1 cellular context compared by ENCODE assay signal in genomic region chr2:178194600-178195389, GRCh38.
A peak's percentile ranks its signal among the peaks of the same experiment; 100 is the strongest.
TF ChIP-seq lines count a peak whose summit lies in the region.

No MANE protein-coding gene starts in this region.

TF ChIP-seq in K562, 482 proteins besides CTCF, POLR2A, EP300 and RAD21 (continued from another document and continues in another):
- TF ChIP-seq ZBTB49 (CRISPR knock-in tag; IDR thresholded peaks at IDR 0.05; ENCODE audit: borderline replicate concordance): 0 out of 2 replicates have a peak, but pooled peaks have one; percentile 16
- no peak for TF ChIP-seq SMAD2 (IDR thresholded peaks at IDR 0.05; ENCODE audit: low read depth, low read length)
- peak; percentile 9; the same call in 1 of the 2 replicates for TF ChIP-seq ATF3 (IDR thresholded peaks at IDR 0.05)
- TF ChIP-seq ATF3 (CRISPR knock-in tag; conservative IDR thresholded peaks at IDR 0.05): no peak
- 0 out of 2 replicates have a peak, but pooled peaks have one; percentile 69 for TF ChIP-seq ZBTB33 (CRISPR knock-in tag; IDR thresholded peaks at IDR 0.05)
- TF ChIP-seq E2F5 (CRISPR knock-in tag; IDR thresholded peaks at IDR 0.05): peak; percentile 48; the same call in 1 of the 2 replicates
- TF ChIP-seq GABPB1 (CRISPR knock-in tag; IDR thresholded peaks at IDR 0.05): peak; percentile 45; the same call in 1 of the 2 replicates
- peak; percentile 61 for TF ChIP-seq TFAP4 (CRISPR knock-in tag; IDR thresholded peaks at IDR 0.05; ENCODE audit: borderline replicate concordance)
- peak; percentile 34; the same call in 1 of the 2 replicates for TF ChIP-seq SMAD4 (CRISPR knock-in tag; conservative IDR thresholded peaks at IDR 0.05)
- TF ChIP-seq MAX (CRISPR knock-in tag; IDR thresholded peaks at IDR 0.05): peak; percentile 13
- TF ChIP-seq KDM1A (IDR thresholded peaks at IDR 0.05): 0 out of 4 replicates have a peak, but pooled peaks of 1 of the 2 experiments have one; percentile 7
- peak; percentile 16; the same call in 1 of the 2 replicates for TF ChIP-seq HNRNPL (IDR thresholded peaks at IDR 0.05; ENCODE audit: low read depth, low read length)
- 0 out of 2 replicates have a peak, but pooled peaks have one; percentile 40 for TF ChIP-seq RB1 (IDR thresholded peaks at IDR 0.05; ENCODE audit: low read depth)
- peak; percentile 61 for TF ChIP-seq POLR2G (IDR thresholded peaks at IDR 0.05; ENCODE audit: low read depth, low read length)
- no peak for TF ChIP-seq JUN (IDR thresholded peaks at IDR 0.05; ENCODE audit: borderline replicate concordance, low read depth, low read length)
- TF ChIP-seq JUN (CRISPR knock-in tag; IDR thresholded peaks at IDR 0.05; ENCODE audit: borderline replicate concordance): 0 out of 2 replicates have a peak, but pooled peaks have one; percentile 1
- peak in 1 of 3 experiments; percentile 5 for TF ChIP-seq YY1 (IDR thresholded peaks at IDR 0.05; ENCODE audit: borderline replicate concordance in 1 of 3, control insufficient read depth in 1 of 3, extremely low read depth in 1 of 3, insufficient read depth in 3 of 3, insufficient read length in 1 of 3, insufficient replicate concordance in 2 of 3, low read depth in 1 of 3, low read length in 2 of 3)
- peak; percentile 16 for TF ChIP-seq HMGN3 (IDR thresholded peaks at IDR 0.05; ENCODE audit: borderline replicate concordance, extremely low read depth, insufficient read length, low read depth, low read length)
- peak; percentile 57 for TF ChIP-seq CEBPG (CRISPR knock-in tag; IDR thresholded peaks at IDR 0.05)
- TF ChIP-seq CEBPG (tag; conservative IDR thresholded peaks at IDR 0.05 in 1 of 2, IDR thresholded peaks at IDR 0.05 in 1 of 2): no peak; a peak in 1 of 4 replicates
- TF ChIP-seq ZFX (CRISPR knock-in tag; IDR thresholded peaks at IDR 0.05): peak; percentile 71; the same call in 1 of the 2 replicates
- TF ChIP-seq TBL1XR1 (IDR thresholded peaks at IDR 0.05; ENCODE audit: low read length in 2 of 2): no peak
- peak; percentile 25; the same call in 1 of the 2 replicates for TF ChIP-seq XRCC5 (IDR thresholded peaks at IDR 0.05; ENCODE audit: low read depth, low read length)
- peak; percentile 41; the same call in 1 of the 2 replicates for TF ChIP-seq ATF4 (CRISPR knock-in tag; IDR thresholded peaks at IDR 0.05)
- peak; percentile 50; the same call in 1 of the 2 replicates for TF ChIP-seq ELK1 (CRISPR knock-in tag; IDR thresholded peaks at IDR 0.05)
- TF ChIP-seq E2F6 (IDR thresholded peaks at IDR 0.05; ENCODE audit: borderline replicate concordance in 1 of 2, extremely low read depth in 1 of 2, insufficient read depth in 1 of 2, insufficient read length in 1 of 2, low read depth in 1 of 2, low read length in 1 of 2, poor library complexity in 1 of 2, severe bottlenecking in 1 of 2): peak in 1 of 2 experiments; percentile 19
- peak; percentile 60 for TF ChIP-seq KDM5B (IDR thresholded peaks at IDR 0.05; ENCODE audit: insufficient replicate concordance, low read depth, low read length)
- TF ChIP-seq ZFP91 (CRISPR knock-in tag; IDR thresholded peaks at IDR 0.05): peak; percentile 37; the same call in 1 of the 2 replicates
- TF ChIP-seq FOSL1 (tag; conservative IDR thresholded peaks at IDR 0.05): 0 out of 2 replicates have a peak, but pooled peaks have one; percentile 8
- no peak for TF ChIP-seq CSDE1 (IDR thresholded peaks at IDR 0.05)
- no peak for TF ChIP-seq ID3 (CRISPR knock-in tag; IDR thresholded peaks at IDR 0.05)
- peak; percentile 56; the same call in 1 of the 2 replicates for TF ChIP-seq ID3 (tag; IDR thresholded peaks at IDR 0.05)
- TF ChIP-seq RBBP5 (IDR thresholded peaks at IDR 0.05; ENCODE audit: borderline replicate concordance, insufficient read depth, low read length, poor library complexity, severe bottlenecking): peak; percentile 73
- TF ChIP-seq ZNF282 (CRISPR knock-in tag; IDR thresholded peaks at IDR 0.05): peak; percentile 31; the same call in 1 of the 2 replicates
- peak; percentile 15 for TF ChIP-seq CXXC5 (CRISPR knock-in tag; IDR thresholded peaks at IDR 0.05)
- no peak for TF ChIP-seq CREB1 (IDR thresholded peaks at IDR 0.05)
- peak; percentile 39; the same call in 1 of the 2 replicates for TF ChIP-seq CREB1 (CRISPR knock-in tag; IDR thresholded peaks at IDR 0.05)
- peak; percentile 48; the same call in 1 of the 2 replicates for TF ChIP-seq ZNF263 (CRISPR knock-in tag; IDR thresholded peaks at IDR 0.05; ENCODE audit: borderline replicate concordance)
- TF ChIP-seq NONO (IDR thresholded peaks at IDR 0.05; ENCODE audit: low read depth in 2 of 2, low read length in 1 of 2): peak; percentile 13 to 84; a peak in 3 of 4 replicates
- no peak for TF ChIP-seq SP2 (IDR thresholded peaks at IDR 0.05; ENCODE audit: extremely low read depth, low read depth, low read length, poor library complexity, severe bottlenecking)
- peak; percentile 61 for TF ChIP-seq HNRNPLL (IDR thresholded peaks at IDR 0.05; ENCODE audit: low read depth, low read length, poor library complexity, severe bottlenecking)
- TF ChIP-seq SP1 (CRISPR knock-in tag; IDR thresholded peaks at IDR 0.05): peak; percentile 63
- TF ChIP-seq TOE1 (IDR thresholded peaks at IDR 0.05; ENCODE audit: borderline replicate concordance): no peak
- peak; percentile 84; the same call in 1 of the 2 replicates for TF ChIP-seq TOE1 (CRISPR knock-in tag; IDR thresholded peaks at IDR 0.05; ENCODE audit: borderline replicate concordance, low read depth)
- TF ChIP-seq KDM2B (CRISPR knock-in tag; IDR thresholded peaks at IDR 0.05): 0 out of 2 replicates have a peak, but pooled peaks have one; percentile 46
- TF ChIP-seq BHLHE40 (IDR thresholded peaks at IDR 0.05; ENCODE audit: low read length): no peak
- TF ChIP-seq CCNT2 (IDR thresholded peaks at IDR 0.05; ENCODE audit: borderline replicate concordance, extremely low read depth, insufficient read length, low read depth, low read length): peak; percentile 14
- peak; percentile 8; the same call in 1 of the 2 replicates for TF ChIP-seq PHTF2 (CRISPR knock-in tag; IDR thresholded peaks at IDR 0.05)
- TF ChIP-seq MAZ (CRISPR knock-in tag; conservative IDR thresholded peaks at IDR 0.05 in 1 of 2, IDR thresholded peaks at IDR 0.05 in 1 of 2): peak in 1 of 2 experiments; percentile 32; a peak in 2 of 4 replicates
- peak; percentile 48; the same call in 1 of the 2 replicates for TF ChIP-seq CHD2 (IDR thresholded peaks at IDR 0.05; ENCODE audit: low read depth, low read length)
- TF ChIP-seq PHF8 (IDR thresholded peaks at IDR 0.05; ENCODE audit: borderline replicate concordance, low read length): peak; percentile 69; the same call in 1 of the 2 replicates
- no peak for TF ChIP-seq NFIC (IDR thresholded peaks at IDR 0.05)
- TF ChIP-seq SLC30A9 (CRISPR knock-in tag; IDR thresholded peaks at IDR 0.05): no peak
- TF ChIP-seq CTBP1 (IDR thresholded peaks at IDR 0.05; ENCODE audit: borderline replicate concordance): peak; percentile 70
- 0 out of 2 replicates have a peak, but pooled peaks have one; percentile 67 for TF ChIP-seq NR2C2 (CRISPR knock-in tag; IDR thresholded peaks at IDR 0.05)
- TF ChIP-seq NR2C2 (tag; IDR thresholded peaks at IDR 0.05): no peak
- no peak for TF ChIP-seq SAFB (IDR thresholded peaks at IDR 0.05; ENCODE audit: borderline replicate concordance, low read depth, low read length)
- 0 out of 2 replicates have a peak, but pooled peaks have one; percentile 32 for TF ChIP-seq SMARCA4 (IDR thresholded peaks at IDR 0.05)
